Comparison of ENCODE assay signal across 14 cellular contexts in the genomic region with DNA sequence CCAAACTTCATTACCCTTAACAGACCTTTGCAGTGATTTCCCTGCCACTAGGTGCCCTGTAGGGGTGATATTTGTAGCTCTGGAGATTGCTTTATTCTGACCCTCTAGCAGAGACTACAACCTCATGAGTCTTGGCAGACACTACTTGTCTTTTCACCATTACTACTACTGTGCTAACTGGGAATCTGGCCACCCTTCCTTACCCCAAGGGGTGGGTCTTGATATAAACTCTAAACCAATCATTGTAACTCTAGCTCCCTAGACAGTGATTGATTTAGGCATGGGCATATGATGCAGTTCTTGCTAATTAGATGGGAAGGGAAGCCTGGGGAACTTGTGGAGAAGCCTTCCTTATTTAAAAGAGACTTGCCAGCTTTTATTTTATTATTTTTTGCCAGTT. TPM values are rescaled to one million over a fixed set of nuclear protein-coding genes. Genes with fewer than 3 reads are reported as not detected.
A peak's percentile ranks its signal among the peaks of the same experiment; 100 is the strongest.
DNase-seq lines count a peak whose midpoint lies in the region; ATAC-seq and TF ChIP-seq lines count a peak whose summit lies in the region.
"Had no signal": no experiment of that assay in that cellular context is flagged by ENCODE, and none has a peak within 500 bp of the region (broad histone marks: within the 10 kb centered on the region; RNA-seq: fewer than 3 reads in every experiment).

No MANE protein-coding gene starts in this region.

- TF ChIP-seq EP300 in esophagus muscularis mucosa (IDR thresholded peaks at IDR 0.05) = no peak

- H3K27me3 ChIP-seq in A673 (replicated peaks; ENCODE audit: insufficient read depth, low read depth, low read length, poor library complexity) = no peaks in the 10 kb centered on the region
- H3K27me3 ChIP-seq in CD8-positive, alpha-beta T cell (ENCODE audit: insufficient read depth, low read length) = no peaks in the 10 kb centered on the region
- no peaks in the 10 kb centered on the region for H3K27me3 ChIP-seq in heart left ventricle
- no peaks in the 10 kb centered on the region for H3K27me3 ChIP-seq in esophagus muscularis mucosa

- CTCF ChIA-PET in A673 (lab: Charles Lee) = no interaction called here
- CTCF ChIA-PET in CD8-positive, alpha-beta T cell (lab: Charles Lee) = interaction anchor here (5.2 kb wide), 1 partner anchor 10 kb away, joined by 21 read pairs; no protein-coding TSS in a partner anchor

- peaks cover 8% of the 10 kb centered on the region for H3K4me1 ChIP-seq in A673 (ENCODE audit: insufficient read depth, low read length, poor library complexity, severe bottlenecking)
- peaks cover 71% of the 10 kb centered on the region for H3K4me1 ChIP-seq in CD8-positive, alpha-beta T cell (ENCODE audit: insufficient read depth, low read length)
- peaks cover 12 to 66% (median 44%) of the 10 kb centered on the region in 12 donors for H3K4me1 ChIP-seq in heart left ventricle
- H3K4me1 ChIP-seq in esophagus muscularis mucosa = peaks cover 59 to 80% (median 76%) of the 10 kb centered on the region in 4 donors

- peak overlapping the region; percentile 38 for H3K4me3 Mint-ChIP-seq in CD8-positive, alpha-beta T cell
- H3K4me3 Mint-ChIP-seq in T-helper 2 cell treated with Interferon-gamma antibody and Interleukin-4, amounts not matched to agents 5 μg/mL and 100 μg/mL, for 36 hours = peak overlapping the region; percentile 52
- H3K4me3 Mint-ChIP-seq: stimulated activated naive CD8-positive, alpha-beta T cell treated with anti-CD3 and anti-CD28 coated beads, Interleukin-15, Interleukin-2, amounts not matched to agents 100 ng/mL and 50 ng/mL, for 24 hours had no signal

- peaks cover 76% of the 10 kb centered on the region for H3K4me1 Mint-ChIP-seq in CD8-positive, alpha-beta T cell (ENCODE audit: low read depth)
- H3K4me1 Mint-ChIP-seq in T-helper 2 cell treated with Interferon-gamma antibody and Interleukin-4, amounts not matched to agents 5 μg/mL and 100 μg/mL, for 36 hours (ENCODE audit: low read depth) = peaks cover 49% of the 10 kb centered on the region

- no peaks in the 10 kb centered on the region for H3K27me3 Mint-ChIP-seq in CD8-positive, alpha-beta T cell (ENCODE audit: low read depth)
- H3K27me3 Mint-ChIP-seq in T-helper 2 cell treated with Interferon-gamma antibody and Interleukin-4, amounts not matched to agents 5 μg/mL and 100 μg/mL, for 36 hours (ENCODE audit: low read depth) = no peaks in the 10 kb centered on the region
- H3K27me3 Mint-ChIP-seq: activated CD4-positive, alpha-beta T cell treated with anti-CD3 and anti-CD28 coated beads, Interleukin-2, amount 10 ng/mL, durations not matched to agents 7 days and 5 days; stimulated activated naive CD8-positive, alpha-beta T cell treated with anti-CD3 and anti-CD28 coated beads, Interleukin-15, Interleukin-2, amounts not matched to agents 100 ng/mL and 50 ng/mL, for 24 hours had no signal

- H3K9me3 ChIP-seq in A673 (ENCODE audit: low read depth, low read length, poor library complexity, severe bottlenecking) (no peaks in the 10 kb centered on the region), heart left ventricle (no peaks in the 10 kb centered on the region), esophagus muscularis mucosa (no peaks in the 10 kb centered on the region)
- H3K9me3 ChIP-seq in CD8-positive, alpha-beta T cell (ENCODE audit: low read length) = no peaks in the 10 kb centered on the region

- no peaks in the 10 kb centered on the region for H3K9me3 Mint-ChIP-seq in CD8-positive, alpha-beta T cell
- H3K9me3 Mint-ChIP-seq in T-helper 2 cell treated with Interferon-gamma antibody and Interleukin-4, amounts not matched to agents 5 μg/mL and 100 μg/mL, for 36 hours = no peaks in the 10 kb centered on the region
- H3K9me3 Mint-ChIP-seq: activated CD4-positive, alpha-beta T cell treated with anti-CD3 and anti-CD28 coated beads, Interleukin-2, amount 10 ng/mL, durations not matched to agents 7 days and 5 days; stimulated activated naive CD8-positive, alpha-beta T cell treated with anti-CD3 and anti-CD28 coated beads, Interleukin-15, Interleukin-2, amounts not matched to agents 100 ng/mL and 50 ng/mL, for 24 hours had no signal

- H3K4me3 ChIP-seq in A673 (ENCODE audit: low read depth, low read length, poor library complexity, severe bottlenecking) (no peak overlapping the region), heart left ventricle (no peak overlapping the region), esophagus muscularis mucosa (no peak overlapping the region)
- no peak overlapping the region for H3K4me3 ChIP-seq in CD8-positive, alpha-beta T cell (ENCODE audit: low read depth, low read length)

- no peak for ATAC-seq in CD8-positive, alpha-beta T cell
- ATAC-seq in heart left ventricle = peak; percentile 11 to 68 (median 26)
- no peak for ATAC-seq in HG03378 (IDR thresholded peaks at IDR 0.05; ENCODE audit: unreplicated experiment)
- no peak for ATAC-seq in HG02623 (IDR thresholded peaks at IDR 0.05; ENCODE audit: unreplicated experiment)

- intact Hi-C loops in A673 (cut with micrococcal nuclease; ENCODE audit: unreplicated experiment) = no loop called here
- intact Hi-C loops in CD8-positive, alpha-beta T cell (cut with DNase I, micrococcal nuclease) = no loop called here
- intact Hi-C loops in heart left ventricle (cut with DNase I) = no loop called here
- intact Hi-C loops in esophagus muscularis mucosa (cut with DNase I) = no loop called here

- H3K36me3 ChIP-seq in A673 (ENCODE audit: insufficient read depth, low read length, poor library complexity, severe bottlenecking) = no peaks in the 10 kb centered on the region
- H3K36me3 ChIP-seq in CD8-positive, alpha-beta T cell (ENCODE audit: insufficient read depth, low read length) = no peaks in the 10 kb centered on the region
- peaks cover 0 to 9% (median 0%) of the 10 kb centered on the region in 9 donors for H3K36me3 ChIP-seq in heart left ventricle
- peaks cover 0 to 6% (median 0%) of the 10 kb centered on the region in 4 donors for H3K36me3 ChIP-seq in esophagus muscularis mucosa

- peak; percentile 33 for DNase-seq in A673 (ENCODE audit: low spot score)
- DNase-seq in CD8-positive, alpha-beta T cell = no peak
- no peak for DNase-seq in T-helper 2 cell treated with Interferon-gamma antibody and Interleukin-4, amounts not matched to agents 5 μg/mL and 100 μg/mL, for 36 hours (ENCODE audit: low spot score)
- no peak for DNase-seq in heart left ventricle
- no peak for DNase-seq in RPMI8226
- DNase-seq in esophagus muscularis mucosa (ENCODE audit: extremely low spot score) = no peak
- DNase-seq: activated CD4-positive, alpha-beta T cell treated with anti-CD3 and anti-CD28 coated beads, Interleukin-2, amount 10 ng/mL, durations not matched to agents 7 days and 5 days; mammary epithelial cell; NCI-H1048; NCI-H345; SIG-M5 had no signal

- TF ChIP-seq POLR2A in heart left ventricle (IDR thresholded peaks at IDR 0.05) = no peak
- TF ChIP-seq POLR2A in esophagus muscularis mucosa (IDR thresholded peaks at IDR 0.05; ENCODE audit: low read depth) = no peak

- BruUV-seq in A673 (replicated peaks; lab: Mats Ljungman, UMichigan) = no TSS peak

- POLR2A ChIA-PET in A673 (lab: Charles Lee; ENCODE audit: low non-redundant PET) = interaction anchor here (0.5 kb wide), 1 partner anchor 46 kb away, joined by 4 read pairs; no protein-coding TSS in a partner anchor
- POLR2A ChIA-PET in CD8-positive, alpha-beta T cell (lab: Charles Lee) = interaction anchor here (0.9 to 1.6 kb wide), 2 partner anchors 9 to 224 kb away, joined by 3 to 4 read pairs; a partner anchor contains a TSS

- H3K27ac ChIP-seq in A673 (ENCODE audit: low read depth, low read length, poor library complexity, severe bottlenecking) (no peak overlapping the region), heart left ventricle (no peak overlapping the region), esophagus muscularis mucosa (replicated peaks in 1 of 4) (no peak overlapping the region)
- no peak overlapping the region for H3K27ac ChIP-seq in CD8-positive, alpha-beta T cell (ENCODE audit: low read depth, low read length)

- peak overlapping the region; percentile 60 for H3K27ac Mint-ChIP-seq in CD8-positive, alpha-beta T cell
- peak overlapping the region; percentile 45 for H3K27ac Mint-ChIP-seq in T-helper 2 cell treated with Interferon-gamma antibody and Interleukin-4, amounts not matched to agents 5 μg/mL and 100 μg/mL, for 36 hours
- H3K27ac Mint-ChIP-seq: stimulated activated naive CD8-positive, alpha-beta T cell treated with anti-CD3 and anti-CD28 coated beads, Interleukin-15, Interleukin-2, amounts not matched to agents 100 ng/mL and 50 ng/mL, for 24 hours had no signal

- TF ChIP-seq CTCF in A673 (conservative IDR thresholded peaks at IDR 0.05; ENCODE audit: low read depth, low read length) (no peak), heart left ventricle (IDR thresholded peaks at IDR 0.05) (no peak), esophagus muscularis mucosa (IDR thresholded peaks at IDR 0.05) (no peak)
- no peak for TF ChIP-seq CTCF in CD8-positive, alpha-beta T cell (IDR thresholded peaks at IDR 0.05)

- H3K36me3 Mint-ChIP-seq in CD8-positive, alpha-beta T cell = peaks cover 32% of the 10 kb centered on the region
- peaks cover 17% of the 10 kb centered on the region for H3K36me3 Mint-ChIP-seq in T-helper 2 cell treated with Interferon-gamma antibody and Interleukin-4, amounts not matched to agents 5 μg/mL and 100 μg/mL, for 36 hours (ENCODE audit: low read depth)

RNA-seq across cellular contexts. Expression of a gene that starts 3.9 kb away (rescaled TPM):
- total RNA-seq in A673 (2021) (96.8 and 97.4 TPM in 2 replicates), heart left ventricle (10 to 100 TPM; 58.4 to 99.2 (median 78.6) TPM), esophagus muscularis mucosa (10 to 100 TPM; 47.8 to 71.3 (median 55.4) TPM)
- 10 to 100 TPM; 51.7 to 58.7 TPM for total RNA-seq in CD8-positive, alpha-beta T cell
- 10 to 100 TPM; 10.2 to 28.1 TPM for polyA plus RNA-seq in heart left ventricle

RNA-seq across cellular contexts. Expression of a gene that starts 39.0 kb away (rescaled TPM):
- 30.4 and 32.4 TPM in 2 replicates for total RNA-seq in A673 (2021)
- 1 to 10 TPM; 6.6 to 7.6 TPM for total RNA-seq in CD8-positive, alpha-beta T cell
- 10 to 100 TPM in 1 of 9 donors, 1 to 10 TPM in 8; 2.7 to 15.1 (median 6.3) TPM for total RNA-seq in heart left ventricle
- polyA plus RNA-seq in heart left ventricle = 1 to 10 TPM; 4.5 to 6.8 TPM
- 1 to 10 TPM; 2.9 to 6.1 (median 4.8) TPM for total RNA-seq in esophagus muscularis mucosa

Comparison
In these comparisons a context has a peak if more than half of its experiments do, and no peak if none do; other contexts are left out.
1. ATAC-seq: peak in heart left ventricle (4 of 4); none in CD8-positive, alpha-beta T cell (single experiment), HG03378 (single experiment) and HG02623 (single experiment).